12 cellular contexts compared by ENCODE assay signal in the genomic region with DNA sequence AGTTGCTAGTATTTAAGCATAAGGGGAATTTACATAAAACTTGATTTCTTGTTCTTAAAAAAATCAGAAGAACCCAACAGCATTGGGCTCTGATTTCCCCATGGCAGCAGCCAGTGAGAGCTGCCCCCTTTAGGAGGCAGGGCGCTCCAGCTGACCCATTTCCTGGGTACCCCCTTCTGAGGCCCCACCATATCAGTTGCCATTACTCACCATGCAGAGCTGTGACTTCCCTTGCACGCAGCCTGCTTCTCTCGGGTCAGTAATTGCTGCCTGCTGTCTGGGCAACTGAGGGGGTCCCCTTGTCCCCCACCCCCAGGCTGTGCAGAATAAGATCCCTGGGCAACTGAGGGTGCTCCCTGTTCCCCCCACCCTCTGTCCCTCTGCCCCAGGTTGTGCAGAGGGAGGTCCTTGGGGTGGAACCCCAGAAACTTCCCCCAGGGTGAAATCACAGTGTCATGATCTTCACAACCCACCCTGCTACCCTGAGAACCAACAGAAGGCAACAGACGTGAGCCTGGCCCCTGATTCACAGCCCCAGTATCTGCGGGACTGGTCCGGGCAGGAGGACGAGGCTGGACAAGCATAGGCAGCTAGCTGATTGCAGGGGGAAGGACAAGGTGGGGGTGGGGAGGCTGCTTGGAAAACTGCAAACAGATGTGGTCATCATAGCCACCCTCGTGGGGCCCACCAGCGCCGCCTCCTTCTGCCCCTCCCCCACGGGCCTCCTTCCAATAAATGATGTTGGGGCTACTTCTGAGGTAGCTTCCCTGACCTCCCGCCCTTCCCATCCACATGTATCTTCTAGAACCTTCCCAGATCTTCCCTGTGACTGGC. TPM values are rescaled to one million over a fixed set of nuclear protein-coding genes. Genes with fewer than 3 reads are reported as not detected.
DNase-seq lines count a peak whose midpoint lies in the region; ATAC-seq and TF ChIP-seq lines count a peak whose summit lies in the region.
"Had no signal": no experiment of that assay in that cellular context is flagged by ENCODE, and none has a peak within 500 bp of the region (broad histone marks: within the 10 kb centered on the region; RNA-seq: fewer than 3 reads in every experiment).

No MANE protein-coding gene starts in this region.

- no peaks in the 10 kb centered on the region for H3K79me2 ChIP-seq in GM23248 (ENCODE audit: insufficient read depth)

- H4K20me1 ChIP-seq in GM23248 (ENCODE audit: insufficient read depth) = no peaks in the 10 kb centered on the region

- in situ Hi-C loops in GM23248 (cut with MboI) = no loop called here

- intact Hi-C loops in sciatic nerve (cut with DNase I) = no loop called here

- H3K9me3 ChIP-seq in GM23248 (ENCODE audit: low read depth) = no peaks in the 10 kb centered on the region
- no peaks in the 10 kb centered on the region for H3K9me3 ChIP-seq in adipocyte (ENCODE audit: control insufficient read depth, low read length)

- peaks cover 26% of the 10 kb centered on the region for H3K4me1 ChIP-seq in GM23248 (ENCODE audit: insufficient read depth)
- H3K4me1 ChIP-seq in adipocyte (ENCODE audit: control insufficient read depth, insufficient read depth, low read length) = peaks cover 30% of the 10 kb centered on the region
- peaks cover 8% of the 10 kb centered on the region for H3K4me1 ChIP-seq in foreskin keratinocyte

- H3F3A ChIP-seq in GM23248 (ENCODE audit: insufficient read depth) = peaks cover 8% of the 10 kb centered on the region

- H3K27me3 ChIP-seq in GM23248 (replicated peaks; ENCODE audit: insufficient read depth) = no peaks in the 10 kb centered on the region
- no peaks in the 10 kb centered on the region for H3K27me3 ChIP-seq in adipocyte (replicated peaks; ENCODE audit: control insufficient read depth, insufficient read depth, low read length)
- H3K27me3 ChIP-seq in foreskin keratinocyte = no peaks in the 10 kb centered on the region

- DNase-seq in GM23248 (peak; percentile 71), adipocyte (ENCODE audit: low read depth) (peak; percentile 61), foreskin keratinocyte (peak in 1 of 2 donors; percentile 76), sciatic nerve (ENCODE audit: low spot score) (peak; percentile 80), AG08396 (ENCODE audit: low spot score) (no peak), NCI-H2171 (lab: John Stamatoyannopoulos, UW) (no peak), NCI-H526 (lab: John Stamatoyannopoulos, UW) (no peak), RPMI8226 (no peak)
- DNase-seq: midbrain; NCI-H2107; stimulated activated CD4-positive, alpha-beta T cell treated with anti-CD3 and anti-CD28 coated beads, Interleukin-4, amount 100 ng/mL, for 24 hours; stimulated activated naive CD4-positive, alpha-beta T cell treated with Interleukin-2 at 50 U/mL for 16 hours had no signal

- H3K36me3 ChIP-seq in GM23248 (ENCODE audit: low read depth) = no peaks in the 10 kb centered on the region
- no peaks in the 10 kb centered on the region for H3K36me3 ChIP-seq in adipocyte (ENCODE audit: control insufficient read depth, insufficient read depth, low read length, severe bottlenecking)

- H3K9me2 ChIP-seq in GM23248 (ENCODE audit: insufficient read depth) = no peaks in the 10 kb centered on the region

- H3K27ac ChIP-seq in GM23248 (no peak overlapping the region), foreskin keratinocyte (no peak overlapping the region)

- WGBS in GM23248 (ENCODE audit: low coverage in 1 of 2, low lambda C conversion rate in 2 of 2, missing lambda C conversion rate in 2 of 2), 2 experiments = 19 to 30% methylated on average over 12 of the region's 12 CpGs

- peak overlapping the region; percentile 43; the same call in 1 of the 2 replicates for H2AFZ ChIP-seq in GM23248

- H3K9ac ChIP-seq in GM23248 = peak overlapping the region; percentile 30
- H3K9ac ChIP-seq in adipocyte (ENCODE audit: low read length) = peak overlapping the region; percentile 76

- ATAC-seq in foreskin keratinocyte (peak; percentile 63), sciatic nerve (peak; percentile 84)

- H3K4me3 ChIP-seq in GM23248 (no peak overlapping the region), adipocyte (ENCODE audit: low read length) (peak overlapping the region; percentile 53)

- H3K4me2 ChIP-seq in GM23248 (ENCODE audit: unreplicated experiment) = peak overlapping the region; percentile 24

- no peak for TF ChIP-seq CTCF in foreskin keratinocyte (conservative IDR thresholded peaks at IDR 0.05)

RNA-seq across cellular contexts. Expression of gene CDC42EP4, which starts 12.0 kb away (rescaled TPM):
- 30.6 and 34.6 TPM in 2 replicates for total RNA-seq in GM23248 (2014; rRNA removed; shearing (Covaris generic))
- polyA plus RNA-seq in GM23248 (2016; fragmentation: Nextera tagmentation; extraction: Ambion mirVana) = 31.2 and 35.4 TPM in 2 replicates
- total RNA-seq in foreskin keratinocyte = 18.7 and 20.3 TPM in 2 replicates
- 14.5 and 16.4 TPM in 2 replicates for polyA plus RNA-seq in foreskin keratinocyte
- total RNA-seq in sciatic nerve = 98.8 TPM

Comparison
In these comparisons a context has a peak if more than half of its experiments do, and no peak if none do; other contexts are left out.
1. DNase-seq: peak in GM23248 (single experiment), adipocyte (single experiment) and sciatic nerve (single experiment); none in AG08396 (single experiment), NCI-H2171 (single experiment), NCI-H526 (0 of 2) and RPMI8226 (single experiment).